Comparison of ENCODE assay signal across 1 cellular context in the genomic region with DNA sequence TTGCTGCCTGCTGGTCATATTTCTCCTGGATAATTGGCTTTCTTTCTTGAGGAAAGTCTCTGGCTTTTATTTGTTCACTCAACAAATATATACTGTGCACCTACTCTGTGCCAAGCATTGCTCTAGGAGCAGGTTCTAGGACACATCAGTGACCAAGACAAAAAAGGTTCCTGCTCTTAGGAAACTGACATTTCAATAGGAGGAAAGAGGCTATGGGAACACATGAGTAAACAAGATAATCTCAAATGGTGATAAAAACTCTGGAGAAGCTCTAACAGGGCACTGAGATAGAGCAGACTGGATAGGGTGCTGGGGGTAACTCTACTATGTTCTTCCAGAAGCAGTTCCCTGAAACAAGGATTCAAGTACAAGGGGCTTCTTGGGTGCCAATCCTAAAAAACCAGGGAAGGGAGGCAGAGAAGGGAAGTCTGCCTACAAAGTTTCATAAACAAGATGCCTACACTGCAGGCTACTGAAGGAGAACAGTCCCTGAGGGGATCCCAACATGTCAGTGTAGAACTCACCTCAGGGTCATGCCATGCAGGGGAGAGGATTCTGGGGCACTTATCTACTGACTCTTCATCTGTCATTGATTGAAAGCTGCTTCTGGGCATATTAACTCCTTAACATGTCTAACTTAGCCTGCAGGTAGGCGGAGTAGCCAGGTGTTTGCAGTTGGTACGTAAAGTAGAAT.
TF ChIP-seq lines count a peak whose summit lies in the region.

No MANE protein-coding gene starts in this region.

TF ChIP-seq in K562, 482 proteins besides CTCF, POLR2A, EP300 and RAD21 (continued from another document):
- TF ChIP-seq NKRF (IDR thresholded peaks at IDR 0.05; ENCODE audit: borderline replicate concordance): no peak
- TF ChIP-seq NFXL1 (CRISPR knock-in tag; IDR thresholded peaks at IDR 0.05): no peak
- no peak for TF ChIP-seq YBX1 (IDR thresholded peaks at IDR 0.05)
- TF ChIP-seq MED1 (CRISPR knock-in tag; IDR thresholded peaks at IDR 0.05; ENCODE audit: borderline replicate concordance): no peak
- no peak for TF ChIP-seq FOXJ2 (tag; IDR thresholded peaks at IDR 0.05)
- peak; percentile 59 for TF ChIP-seq TAL1 (IDR thresholded peaks at IDR 0.05)
- no peak for TF ChIP-seq ZNF41 (CRISPR knock-in tag; conservative IDR thresholded peaks at IDR 0.05)
- TF ChIP-seq ZNF764 (CRISPR knock-in tag; IDR thresholded peaks at IDR 0.05; ENCODE audit: low read depth): no peak
- no peak for TF ChIP-seq ZNF431 (CRISPR knock-in tag; IDR thresholded peaks at IDR 0.05)
- no peak for TF ChIP-seq PHF8 (IDR thresholded peaks at IDR 0.05; ENCODE audit: borderline replicate concordance, low read length)
- TF ChIP-seq ZNF184 (CRISPR knock-in tag; IDR thresholded peaks at IDR 0.05): no peak
- no peak for TF ChIP-seq MYBL2 (IDR thresholded peaks at IDR 0.05; ENCODE audit: low read depth)
- TF ChIP-seq MYBL2 (CRISPR knock-in tag; IDR thresholded peaks at IDR 0.05; ENCODE audit: borderline replicate concordance): no peak
- TF ChIP-seq ZNF282 (CRISPR knock-in tag; IDR thresholded peaks at IDR 0.05): no peak
- 0 out of 2 replicates have a peak, but pooled peaks have one; percentile 27 for TF ChIP-seq FOXA1 (IDR thresholded peaks at IDR 0.05; ENCODE audit: borderline replicate concordance)
- TF ChIP-seq EGR1 (conservative IDR thresholded peaks at IDR 0.05): no peak
- TF ChIP-seq SMARCA4 (IDR thresholded peaks at IDR 0.05): peak; percentile 51; the same call in 1 of the 2 replicates
- no peak for TF ChIP-seq ZC3H4 (CRISPR knock-in tag; IDR thresholded peaks at IDR 0.05; ENCODE audit: borderline replicate concordance)
